21 cellular contexts compared by ENCODE assay signal in the genomic region with DNA sequence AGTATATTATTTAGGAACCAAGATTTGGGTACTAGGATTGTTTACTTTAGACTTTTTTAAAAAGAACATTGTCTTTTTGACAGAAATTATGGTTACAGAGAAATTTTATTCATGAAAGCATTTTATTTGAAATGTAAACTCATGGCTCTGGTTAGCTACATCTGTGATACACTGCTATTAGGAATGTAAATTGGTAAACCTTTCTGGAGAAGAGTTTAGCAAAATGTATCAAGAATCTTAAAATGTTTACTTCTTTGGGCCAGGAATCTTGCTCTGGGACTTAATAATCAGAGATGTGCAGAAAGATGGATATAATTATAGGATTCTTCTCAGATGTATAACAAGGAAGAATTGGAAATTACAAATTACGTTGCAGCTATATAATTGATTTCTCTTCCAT. TPM values are rescaled to one million over a fixed set of nuclear protein-coding genes. Genes with fewer than 3 reads are reported as not detected.
DNase-seq lines count a peak whose midpoint lies in the region; ATAC-seq and TF ChIP-seq lines count a peak whose summit lies in the region.
"Had no signal": no experiment of that assay in that cellular context is flagged by ENCODE, and none has a peak within 500 bp of the region (broad histone marks: within the 10 kb centered on the region; RNA-seq: fewer than 3 reads in every experiment).

No MANE protein-coding gene starts in this region.

- H2BK120ac ChIP-seq in IMR-90 (ENCODE audit: low read depth, low read length), result no peak overlapping the region

- H3K4me1 ChIP-seq in IMR-90 (ENCODE audit: control insufficient read depth, insufficient read depth, low read length), result peaks cover 10% of the 10 kb centered on the region
- H3K4me1 ChIP-seq in gastrocnemius medialis, result peaks cover 73 to 87% of the 10 kb centered on the region in 2 donors
- H3K4me1 ChIP-seq in PC-3 (ENCODE audit: insufficient read depth, low read length), result no peaks in the 10 kb centered on the region
- H3K4me1 ChIP-seq: BE2C had no signal

- no TSS peak for BruUV-seq in IMR-90 (replicated peaks; lab: Mats Ljungman, UMichigan)
- no TSS peak for BruUV-seq in PC-3 (replicated peaks; lab: Mats Ljungman, UMichigan)

- H4K91ac ChIP-seq in IMR-90 (ENCODE audit: insufficient read depth, low read depth, low read length), result no peak overlapping the region

- H3K9me1 ChIP-seq in IMR-90 (ENCODE audit: insufficient read depth, low read length), result peaks cover 7% of the 10 kb centered on the region

- TF ChIP-seq POLR2A in IMR-90 (IDR thresholded peaks at IDR 0.05; ENCODE audit: low read depth, low read length) (no peak), gastrocnemius medialis (IDR thresholded peaks at IDR 0.05) (no peak)

- intact Hi-C loops in IMR-90 (cut with micrococcal nuclease) (no loop called here), gastrocnemius medialis (cut with DNase I; ENCODE audit: low total_unique reads) (no loop called here), PC-3 (cut with micrococcal nuclease) (no loop called here)

- no peak overlapping the region for H3K23ac ChIP-seq in IMR-90 (ENCODE audit: low read depth, low read length)

- peaks cover 32 to 55% of the 10 kb centered on the region in 2 experiments for H3K79me1 ChIP-seq in IMR-90 (ENCODE audit: low read depth in 1 of 2, low read length in 2 of 2)

- TF ChIP-seq RAD21 in IMR-90 (IDR thresholded peaks at IDR 0.05; ENCODE audit: low read length), result no peak

- dilution Hi-C loops in IMR-90 (cut with HindIII; ENCODE audit: low sequenced_read_pairs, unreplicated experiment), result no loop called here

- no peak overlapping the region for H3K27ac Mint-ChIP-seq in activated naive CD4-positive, alpha-beta T cell treated with anti-CD3 and anti-CD28 coated beads, Interleukin-2, amount 10 ng/mL, durations not matched to agents 7 days and 5 days
- H3K27ac Mint-ChIP-seq: CD4-positive, CD25-positive, alpha-beta regulatory T cell; CD8-positive, alpha-beta memory T cell had no signal

- peaks cover 14% of the 10 kb centered on the region for H3K36me3 ChIP-seq in IMR-90 (ENCODE audit: control insufficient read depth, insufficient read depth, low read length)
- peaks cover 0 to 11% of the 10 kb centered on the region in 2 donors for H3K36me3 ChIP-seq in gastrocnemius medialis
- peaks cover 24% of the 10 kb centered on the region for H3K36me3 ChIP-seq in PC-3 (ENCODE audit: low read depth, low read length)
- H3K36me3 ChIP-seq: BE2C had no signal

- CTCF ChIA-PET in IMR-90 (lab: Yijun Ruan, JAX) (interaction anchor here (0.7 to 2.6 kb wide), 4 partner anchors 9 to 280 kb away, joined by 3 to 8 read pairs (median 4); no protein-coding TSS in a partner anchor), PC-3 (lab: Charles Lee) (no interaction called here)
- CTCF ChIA-PET in activated naive CD4-positive, alpha-beta T cell treated with anti-CD3 and anti-CD28 coated beads, Interleukin-2, amount 10 ng/mL, durations not matched to agents 7 days and 5 days (lab: Charles Lee), result no interaction called here

- H3K4me1 Mint-ChIP-seq in activated naive CD4-positive, alpha-beta T cell treated with anti-CD3 and anti-CD28 coated beads, Interleukin-2, amount 10 ng/mL, durations not matched to agents 7 days and 5 days, result no peaks in the 10 kb centered on the region
- H3K4me1 Mint-ChIP-seq: CD4-positive, CD25-positive, alpha-beta regulatory T cell; CD8-positive, alpha-beta memory T cell had no signal

- no peak overlapping the region for H3K56ac ChIP-seq in IMR-90 (ENCODE audit: extremely low read depth, insufficient read depth, low read length)

- peak overlapping the region; percentile 13; the same call in 1 of the 2 replicates for H3K4me2 ChIP-seq in IMR-90 (ENCODE audit: low read depth, low read length)
- no peak overlapping the region for H3K4me2 ChIP-seq in PC-3 (ENCODE audit: low read length)

- no peak overlapping the region for H3K9ac ChIP-seq in IMR-90 (ENCODE audit: low read depth, low read length)
- H3K9ac ChIP-seq in PC-3 (ENCODE audit: low read length), result no peak overlapping the region

- no peak overlapping the region for H2AK9ac ChIP-seq in IMR-90 (replicated peaks; ENCODE audit: low read depth, low read length, poor library complexity)

- no peak overlapping the region for H2AK5ac ChIP-seq in IMR-90 (ENCODE audit: low read depth, low read length)

- WGBS in IMR-90 (ENCODE audit: extremely low coverage in 2 of 2, insufficient read length in 1 of 2), 2 experiments, result no CpG with 5 or more reads among the region's 1 CpG

- H3K9me2 ChIP-seq in PC-3 (replicated peaks; ENCODE audit: low read length), result no peaks in the 10 kb centered on the region

- no peak overlapping the region for H2BK15ac ChIP-seq in IMR-90 (ENCODE audit: low read depth, low read length)

- H4K8ac ChIP-seq in IMR-90 (ENCODE audit: low read depth in 2 of 2, low read length in 2 of 2), result no peak overlapping the region

- H3K36me3 Mint-ChIP-seq in activated naive CD4-positive, alpha-beta T cell treated with anti-CD3 and anti-CD28 coated beads, Interleukin-2, amount 10 ng/mL, durations not matched to agents 7 days and 5 days, result peaks cover 7% of the 10 kb centered on the region
- H3K36me3 Mint-ChIP-seq: CD4-positive, CD25-positive, alpha-beta regulatory T cell had no signal

- H3K9me3 Mint-ChIP-seq in activated naive CD4-positive, alpha-beta T cell treated with anti-CD3 and anti-CD28 coated beads, Interleukin-2, amount 10 ng/mL, durations not matched to agents 7 days and 5 days, result no peaks in the 10 kb centered on the region
- H3K9me3 Mint-ChIP-seq: CD4-positive, CD25-positive, alpha-beta regulatory T cell; CD8-positive, alpha-beta memory T cell had no signal

- no peaks in the 10 kb centered on the region for H3K27me3 ChIP-seq in IMR-90 (ENCODE audit: control insufficient read depth, insufficient read depth, low read length)
- H3K27me3 ChIP-seq in gastrocnemius medialis, result no peaks in the 10 kb centered on the region
- H3K27me3 ChIP-seq in PC-3 (ENCODE audit: low read length), result no peaks in the 10 kb centered on the region
- H3K27me3 ChIP-seq: BE2C had no signal

- H4K20me1 ChIP-seq in IMR-90 (ENCODE audit: insufficient read depth, low read length) (0 out of 2 replicates have a peak, but pooled peaks cover 4% of the 10 kb centered on the region), PC-3 (ENCODE audit: low read length) (no peaks in the 10 kb centered on the region)

- H2AFZ ChIP-seq in IMR-90 (replicated peaks; ENCODE audit: low read length, poor library complexity) (no peak overlapping the region), PC-3 (ENCODE audit: low read length) (no peak overlapping the region)

- peaks cover 17% of the 10 kb centered on the region for H3K79me2 ChIP-seq in PC-3 (ENCODE audit: low read length)

- POLR2A ChIA-PET in IMR-90 (lab: Charles Lee; ENCODE audit: unreplicated experiment), result no interaction called here
- POLR2A ChIA-PET in PC-3 (lab: Charles Lee; ENCODE audit: unreplicated experiment), result no interaction called here

- no peak overlapping the region for H4K5ac ChIP-seq in IMR-90 (ENCODE audit: low read depth, low read length)

- in situ Hi-C loops in IMR-90 (cut with MboI; ENCODE audit: low sequenced_read_pairs), result no loop called here
- in situ Hi-C loops in gastrocnemius medialis (cut with MboI; ENCODE audit: low sequenced_read_pairs in 4 of 4), result no loop called here

- ATAC-seq in IMR-90 (ENCODE audit: low read depth) (peak; percentile 60), gastrocnemius medialis (no peak), HG03097 (IDR thresholded peaks at IDR 0.05; ENCODE audit: low FRiP score, unreplicated experiment) (no peak), PC-3 (no peak)
- ATAC-seq: GM12878, HCT116 had no signal

- H3K27me3 Mint-ChIP-seq in activated naive CD4-positive, alpha-beta T cell treated with anti-CD3 and anti-CD28 coated beads, Interleukin-2, amount 10 ng/mL, durations not matched to agents 7 days and 5 days, result no peaks in the 10 kb centered on the region

- H3K4me3 ChIP-seq in AG10803 (ENCODE audit: low read length) (no peak overlapping the region), IMR-90 (ENCODE audit: insufficient read depth, low read depth, low read length) (no peak overlapping the region), gastrocnemius medialis (no peak overlapping the region), PC-3 (ENCODE audit: low read length) (no peak overlapping the region)
- H3K4me3 ChIP-seq: GM12878 had no signal

- peak overlapping the region; percentile 69; the same call in 1 of the 2 replicates for H3K18ac ChIP-seq in IMR-90 (ENCODE audit: low read depth, low read length)

- H2BK5ac ChIP-seq in IMR-90 (ENCODE audit: low read depth, low read length, poor library complexity, severe bottlenecking), result peak overlapping the region; percentile 71

- H3K4ac ChIP-seq in IMR-90 (ENCODE audit: low read depth, low read length), result no peak overlapping the region

- TF ChIP-seq CTCF in AG10803 (conservative IDR thresholded peaks at IDR 0.05; ENCODE audit: low read length), result no peak
- TF ChIP-seq CTCF in IMR-90 (conservative IDR thresholded peaks at IDR 0.05; ENCODE audit: low read depth, low read length), result no peak
- no peak for TF ChIP-seq CTCF in gastrocnemius medialis (IDR thresholded peaks at IDR 0.05 in 4 of 5, conservative IDR thresholded peaks at IDR 0.05 in 1 of 5)
- TF ChIP-seq CTCF in PC-3 (conservative IDR thresholded peaks at IDR 0.05; ENCODE audit: low read depth, low read length), result no peak

- no peaks in the 10 kb centered on the region for H3K9me3 ChIP-seq in IMR-90 (ENCODE audit: control insufficient read depth, insufficient read depth, low read length)
- no peaks in the 10 kb centered on the region for H3K9me3 ChIP-seq in gastrocnemius medialis
- H3K9me3 ChIP-seq in PC-3 (ENCODE audit: low read length), result no peaks in the 10 kb centered on the region
- H3K9me3 ChIP-seq: BE2C had no signal

- no peak overlapping the region for H3K4me3 Mint-ChIP-seq in activated naive CD4-positive, alpha-beta T cell treated with anti-CD3 and anti-CD28 coated beads, Interleukin-2, amount 10 ng/mL, durations not matched to agents 7 days and 5 days
- H3K4me3 Mint-ChIP-seq: CD4-positive, CD25-positive, alpha-beta regulatory T cell; CD8-positive, alpha-beta memory T cell had no signal

- H3K14ac ChIP-seq in IMR-90 (replicated peaks; ENCODE audit: low read depth, low read length), result no peak overlapping the region

- H3F3A ChIP-seq in PC-3 (ENCODE audit: low read length, unreplicated experiment), result no peaks in the 10 kb centered on the region

- no peak overlapping the region for H2BK20ac ChIP-seq in IMR-90 (ENCODE audit: low read depth, low read length)

- no peak overlapping the region for H3K27ac ChIP-seq in IMR-90 (ENCODE audit: insufficient read depth, low read length)
- H3K27ac ChIP-seq in gastrocnemius medialis, result peak overlapping the region; percentile 39 to 67 (median 53)
- no peak overlapping the region for H3K27ac ChIP-seq in PC-3 (ENCODE audit: low read length)

- DNase-seq in AG10803 (ENCODE audit: low read depth) (peak; percentile 20), IMR-90 (no peak), fibroblast of peridontal ligament (ENCODE audit: extremely low read depth) (peak; percentile 51), gastrocnemius medialis (no peak), PC-3 (no peak)
- no peak for DNase-seq in activated naive CD4-positive, alpha-beta T cell treated with anti-CD3 and anti-CD28 coated beads, Interleukin-2, amount 10 ng/mL, durations not matched to agents 7 days and 5 days
- no peak for DNase-seq in stimulated activated CD4-positive, alpha-beta T cell treated with anti-CD3 and anti-CD28 coated beads, Interleukin-2, amount 100 ng/mL, for 24 hours
- DNase-seq: BE2C; C1 segment of cervical spinal cord; CD4-positive, CD25-positive, alpha-beta regulatory T cell; CD8-positive, alpha-beta memory T cell; COR-L47; DMS 273 treated with DMSO at 0.1 percent for 48 hours; DMS53; DND-41; EL; GOT3; H7 had no signal

RNA-seq across cellular contexts. Expression of gene MAP3K20, which starts 19.7 kb away (rescaled TPM):
- total RNA-seq in IMR-90 (2012; rRNA removed), result 84.4 and 93.0 TPM in 2 replicates
- polyA plus RNA-seq in IMR-90 (2012; rRNA removed), result 22.9 and 27.5 TPM in 2 replicates
- polyA plus RNA-seq in IMR-90 (2012; cell fraction: cytosol; rRNA removed), result 6.0 and 6.1 TPM in 2 replicates
- polyA plus RNA-seq in IMR-90 (2012; cell fraction: nucleus; rRNA removed; ENCODE audit: low replicate concordance), result 2.9 and 14.5 TPM in 2 replicates
- total RNA-seq in gastrocnemius medialis, result 100 to 1,000 TPM; 225 to 517 (median 280) TPM
- total RNA-seq in PC-3 (2014; rRNA removed), result 23.1 and 29.8 TPM in 2 replicates

Comparison
In these comparisons a context has a peak if more than half of its experiments do, and no peak if none do; other contexts are left out.
1. DNase-seq: peak in AG10803 (single experiment) and fibroblast of peridontal ligament (single experiment); none in IMR-90 (single experiment), gastrocnemius medialis (0 of 2), activated naive CD4-positive, alpha-beta T cell treated with anti-CD3 and anti-CD28 coated beads, Interleukin-2, amount 10 ng/mL, durations not matched to agents 7 days and 5 days (single experiment), stimulated activated CD4-positive, alpha-beta T cell treated with anti-CD3 and anti-CD28 coated beads, Interleukin-2, amount 100 ng/mL, for 24 hours (0 of 2) and PC-3 (single experiment).
2. H3K27ac ChIP-seq: peak in gastrocnemius medialis (4 of 4); none in IMR-90 (single experiment) and PC-3 (single experiment).